Comparison of ENCODE assay signal across 8 cellular contexts in the genomic region with DNA sequence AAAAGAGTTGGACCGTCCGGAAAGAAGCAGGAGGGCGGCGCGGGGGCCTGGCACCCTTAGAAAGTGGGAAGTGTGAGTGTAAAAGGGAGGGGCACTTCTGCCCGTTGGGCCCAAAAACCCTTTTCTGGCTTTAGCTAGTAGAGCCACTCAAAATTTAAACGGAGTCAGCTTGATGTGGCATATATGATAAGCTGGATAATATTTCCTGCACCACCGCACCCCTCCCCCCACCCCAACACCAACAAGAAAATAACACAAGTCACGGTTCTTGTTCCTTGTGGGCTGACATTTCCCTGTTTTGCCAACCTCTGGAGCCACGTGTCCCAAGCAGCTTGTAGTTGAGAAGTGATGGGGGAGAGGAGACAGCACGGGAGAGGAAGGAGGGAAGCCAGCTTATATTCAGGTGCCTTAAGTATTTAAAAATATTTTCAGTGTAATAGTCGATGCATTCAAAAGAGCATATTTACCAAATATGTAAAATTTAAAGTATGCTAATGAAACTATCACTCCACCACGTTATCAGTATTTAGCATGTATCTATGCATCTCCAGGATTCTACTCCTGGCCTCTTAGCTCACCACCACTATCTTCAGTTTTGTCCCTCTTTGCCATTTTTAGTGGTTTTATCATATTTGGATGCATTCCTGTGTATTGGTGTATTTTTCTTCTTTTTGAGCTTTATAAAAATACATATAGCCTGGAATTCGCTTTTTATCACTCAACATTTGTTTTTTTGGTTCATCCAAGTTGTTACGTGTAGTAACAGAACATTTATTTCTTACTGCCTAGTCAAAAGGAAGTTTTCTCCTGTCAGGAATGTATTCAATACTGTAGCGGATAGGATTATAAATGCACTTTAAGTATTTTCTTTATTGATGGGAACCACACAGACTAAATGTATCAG. TPM values are rescaled to one million over a fixed set of nuclear protein-coding genes. Genes with fewer than 3 reads are reported as not detected.
A peak's percentile ranks its signal among the peaks of the same experiment; 100 is the strongest.
DNase-seq lines count a peak whose midpoint lies in the region; ATAC-seq, FAIRE-seq and TF ChIP-seq lines count a peak whose summit lies in the region.

No MANE protein-coding gene starts in this region.

- H3K4me2 ChIP-seq in OCI-LY3 (ENCODE audit: low read length) (peak overlapping the region; percentile 82), keratinocyte (ENCODE audit: control insufficient read depth, extremely low read depth, insufficient read depth, low read depth, low read length) (peak overlapping the region; percentile 94)

- H3K9me3 ChIP-seq in OCI-LY3 (ENCODE audit: insufficient read depth, low read length) (no peaks in the 10 kb centered on the region), breast epithelium (no peaks in the 10 kb centered on the region), keratinocyte (ENCODE audit: control insufficient read depth, low read depth, low read length) (no peaks in the 10 kb centered on the region)

- no peaks in the 10 kb centered on the region for H3K27me3 Mint-ChIP-seq in Calu3 (ENCODE audit: unreplicated experiment)

- no peaks in the 10 kb centered on the region for H3K9me3 Mint-ChIP-seq in Calu3 (ENCODE audit: low read depth, unreplicated experiment)

- BruUV-seq in Calu3 (replicated peaks; lab: Mats Ljungman, UMichigan): TSS peak; percentile 70

- H3K4me1 ChIP-seq in OCI-LY3 (ENCODE audit: low read length): peaks cover 15% of the 10 kb centered on the region
- peaks cover 0 to 5% of the 10 kb centered on the region in 2 donors for H3K4me1 ChIP-seq in breast epithelium
- peaks cover 60% of the 10 kb centered on the region for H3K4me1 ChIP-seq in keratinocyte (ENCODE audit: control insufficient read depth, extremely low read depth, insufficient read depth, low read length)

- peaks cover 27% of the 10 kb centered on the region for H3K4me1 Mint-ChIP-seq in Calu3 (ENCODE audit: low read depth, unreplicated experiment)

- H3K9me1 ChIP-seq in keratinocyte (ENCODE audit: control insufficient read depth, extremely low read depth, insufficient read depth, low read length): no peaks in the 10 kb centered on the region

- H3K9ac ChIP-seq in OCI-LY3 (ENCODE audit: low read length) (peak overlapping the region; percentile 98), keratinocyte (ENCODE audit: control insufficient read depth, extremely low read depth, insufficient read depth, low read length) (peak overlapping the region; percentile 87)

- intact Hi-C loops in Calu3 (cut with micrococcal nuclease; ENCODE audit: unreplicated experiment): no loop called here
- intact Hi-C loops in breast epithelium (cut with DNase I; ENCODE audit: low total_unique reads): no loop called here

- peaks cover 7% of the 10 kb centered on the region; the same call in 1 of the 2 replicates for H4K20me1 ChIP-seq in OCI-LY3 (ENCODE audit: insufficient read depth, low read length)
- H4K20me1 ChIP-seq in keratinocyte (ENCODE audit: control insufficient read depth, extremely low read depth, insufficient read depth, low read length): no peaks in the 10 kb centered on the region

- H3K4me3 ChIP-seq in OCI-LY3 (ENCODE audit: low read length): peak overlapping the region; percentile 95
- peak overlapping the region; percentile 72 to 93 (median 83) for H3K4me3 ChIP-seq in breast epithelium
- H3K4me3 ChIP-seq in keratinocyte (ENCODE audit: control insufficient read depth in 2 of 3, extremely low read depth in 1 of 3, insufficient read depth in 2 of 3, low read depth in 1 of 3, low read length in 3 of 3): peak overlapping the region; percentile 28 to 69 (median 66)

- no peak for TF ChIP-seq POLR2A in breast epithelium (IDR thresholded peaks at IDR 0.05)

- H2AFZ ChIP-seq in OCI-LY3 (ENCODE audit: low read depth, low read length) (peak overlapping the region; percentile 92), keratinocyte (ENCODE audit: control insufficient read depth, low read length) (peak overlapping the region; percentile 66)

- CTCF ChIA-PET in Calu3 (lab: Charles Lee): interaction anchor here (0.5 to 2.3 kb wide), 12 partner anchors 11 to 221 kb away, joined by 3 to 24 read pairs (median 4); a partner anchor contains a TSS

- H3K79me2 ChIP-seq in OCI-LY3 (ENCODE audit: low read length): peaks cover 33% of the 10 kb centered on the region
- H3K79me2 ChIP-seq in keratinocyte (ENCODE audit: control insufficient read depth, insufficient read depth, low read length): peaks cover 5% of the 10 kb centered on the region

- peaks cover 11% of the 10 kb centered on the region for H3K36me3 ChIP-seq in OCI-LY3 (replicated peaks; ENCODE audit: low read depth, low read length)
- H3K36me3 ChIP-seq in breast epithelium: no peaks in the 10 kb centered on the region
- peaks cover 2 to 7% of the 10 kb centered on the region in 2 experiments for H3K36me3 ChIP-seq in keratinocyte (ENCODE audit: control insufficient read depth in 2 of 2, extremely low read depth in 1 of 2, insufficient read depth in 2 of 2, low read length in 2 of 2)

- no peak for TF ChIP-seq CTCF in Calu3 (IDR thresholded peaks at IDR 0.05; ENCODE audit: unreplicated experiment)
- TF ChIP-seq CTCF in OCI-LY3 (IDR thresholded peaks at IDR 0.05; ENCODE audit: low read depth, low read length): no peak
- TF ChIP-seq CTCF in breast epithelium (IDR thresholded peaks at IDR 0.05): no peak
- TF ChIP-seq CTCF in keratinocyte (optimal IDR thresholded peaks at IDR 0.05 in 1 of 3, IDR thresholded peaks at IDR 0.05 in 1 of 3, conservative IDR thresholded peaks at IDR 0.05 in 1 of 3; ENCODE audit: extremely low read depth in 1 of 3, insufficient read depth in 2 of 3, low read length in 3 of 3): no peak

- no peaks in the 10 kb centered on the region for H3K27me3 ChIP-seq in OCI-LY3 (ENCODE audit: low read depth, low read length)
- no peaks in the 10 kb centered on the region for H3K27me3 ChIP-seq in breast epithelium
- H3K27me3 ChIP-seq in keratinocyte (ENCODE audit: control insufficient read depth, extremely low read depth, insufficient read depth, low read length): no peaks in the 10 kb centered on the region

- ATAC-seq in GM19324 (IDR thresholded peaks at IDR 0.05; ENCODE audit: low FRiP score, unreplicated experiment): peak; percentile 24

- FAIRE-seq in keratinocyte (lab: Jason Lieb, UNC): no peak

- dilution Hi-C loops in keratinocyte (cut with MboI; ENCODE audit: extremely low pct_ligation_motif_present, low sequenced_read_pairs): loop anchor here (10.0 kb wide), 1 partner anchor 54 kb away; no protein-coding TSS in a partner anchor

- H3K36me3 Mint-ChIP-seq in Calu3 (ENCODE audit: insufficient read depth, unreplicated experiment): peaks cover 34% of the 10 kb centered on the region

- H3K27ac Mint-ChIP-seq in Calu3 (ENCODE audit: unreplicated experiment): peak overlapping the region; percentile 97

- H3K4me3 Mint-ChIP-seq in Calu3 (ENCODE audit: low read depth, unreplicated experiment): peak overlapping the region; percentile 95

- DNase-seq in Calu3 (peak; percentile 46), HPDE6-E6E7 (ENCODE audit: extremely low spot score) (peak; percentile 32), breast epithelium (ENCODE audit: low spot score in 2 of 2) (no peak), keratinocyte (ENCODE audit: low read depth, low spot score) (no peak), smooth muscle cell of the brain vasculature (ENCODE audit: low read depth, low spot score) (peak; percentile 36), glomerular visceral epithelial cell (ENCODE audit: extremely low spot score) (no peak)

- H3K27ac ChIP-seq in OCI-LY3 (ENCODE audit: low read length) (peak overlapping the region; percentile 86), breast epithelium (peak overlapping the region; percentile 97), keratinocyte (ENCODE audit: control insufficient read depth, insufficient read depth, low read length) (peak overlapping the region; percentile 97)

RNA-seq across cellular contexts. Expression of a gene that starts 0.8 kb away (rescaled TPM):
- total RNA-seq in Calu3 (2022) (15.1 and 19.3 TPM in 2 replicates), breast epithelium (10 to 100 TPM; 23.6 to 30.1 (median 24.2) TPM)
- polyA plus RNA-seq in keratinocyte: 10.1 to 14.4 TPM (median 12.7 TPM) in 3 replicates
- 21.9 TPM for polyA plus RNA-seq in keratinocyte (2011; ENCODE audit: low read depth)
- polyA plus RNA-seq in keratinocyte (2011; cell fraction: cytosol; rRNA removed): 8.8 and 14.9 TPM in 2 replicates
- polyA plus RNA-seq in keratinocyte (2011; cell fraction: nucleus; rRNA removed): 15.3 and 16.9 TPM in 2 replicates
- 10.3 and 12.3 TPM in 2 replicates for polyA plus RNA-seq in keratinocyte (2012; ENCODE audit: low replicate concordance)
- polyA minus RNA-seq in keratinocyte: 1.3 to 10.8 TPM (median 10.3 TPM) in 3 replicates
- polyA minus RNA-seq in keratinocyte (2011; cell fraction: cytosol; rRNA and poly(A)+ RNA removed): 6.7 TPM
- 4.7 and 6.0 TPM in 2 replicates for polyA minus RNA-seq in keratinocyte (2011; cell fraction: nucleus; rRNA and poly(A)+ RNA removed)

RNA-seq across cellular contexts. Expression of a gene that starts 49.9 kb away (rescaled TPM):
- total RNA-seq in Calu3 (2022) (17.2 and 20.7 TPM in 2 replicates), breast epithelium (under 1 TPM; under 0.01 to 0.64 (median 0.29) TPM)
- 0.90 to 6.2 TPM (median 3.7 TPM) in 3 replicates for polyA plus RNA-seq in keratinocyte
- polyA plus RNA-seq in keratinocyte (2011; ENCODE audit: low read depth): 0.17 TPM
- 0.97 and 1.5 TPM in 2 replicates for polyA plus RNA-seq in keratinocyte (2011; cell fraction: cytosol; rRNA removed)
- 2.0 and 2.7 TPM in 2 replicates for polyA plus RNA-seq in keratinocyte (2011; cell fraction: nucleus; rRNA removed)
- polyA plus RNA-seq in keratinocyte (2012; ENCODE audit: low replicate concordance): 0.08 and 4.1 TPM in 2 replicates
- polyA minus RNA-seq in keratinocyte: 0.46 to 6.1 TPM (median 0.79 TPM) in 3 replicates
- 1.2 TPM for polyA minus RNA-seq in keratinocyte (2011; cell fraction: cytosol; rRNA and poly(A)+ RNA removed)
- polyA minus RNA-seq in keratinocyte (2011; cell fraction: nucleus; rRNA and poly(A)+ RNA removed): 1.4 and 3.3 TPM in 2 replicates

Comparison
In these comparisons a context has a peak if more than half of its experiments do, and no peak if none do; other contexts are left out.
1. DNase-seq: peak in Calu3 (single experiment), HPDE6-E6E7 (single experiment) and smooth muscle cell of the brain vasculature (single experiment); none in breast epithelium (0 of 2), keratinocyte (single experiment) and glomerular visceral epithelial cell (single experiment).
2. RNA of a gene that starts 49.9 kb away (total RNA-seq): 17.2 to 20.7 TPM in Calu3; under 0.01 to 0.64 TPM in breast epithelium; every median in the first group is over 10 times any median in the second.
3. Peak in every context shown above with its lines, with median percentiles within 50 percentile points of each other: H3K27ac ChIP-seq and H3K4me3 ChIP-seq.